ENCODE assay signal across 37 cellular contexts in genomic region chr7:41161188-41161587, GRCh38.
"Had no signal": no experiment of that assay in that cellular context is flagged by ENCODE, and none has a peak within 500 bp of the region (broad histone marks: within the 10 kb centered on the region; RNA-seq: fewer than 3 reads in every experiment).

No MANE protein-coding gene starts in this region.

- H3K27ac Mint-ChIP-seq: activated B cell treated with CpG ODN at 0.5 μM for 24 hours; activated CD4-positive, alpha-beta memory T cell treated with anti-CD3 and anti-CD28 coated beads for 36 hours; activated CD4-positive, alpha-beta T cell treated with anti-CD3 and anti-CD28 coated beads, Interleukin-2, amount 10 ng/mL, durations not matched to agents 24 days and 14 days; activated CD8-positive, alpha-beta T cell treated with anti-CD3 and anti-CD28 coated beads for 36 hours; activated naive CD4-positive, alpha-beta T cell treated with anti-CD3 and anti-CD28 coated beads, Interleukin-2, amount 10 ng/mL, durations not matched to agents 7 days and 5 days; activated naive CD4-positive, alpha-beta T cell treated with anti-CD3 and anti-CD28 coated beads, Interleukin-2, amount 50 U/mL, for 24 hours; activated naive CD8-positive, alpha-beta T cell; activated naive CD8-positive, alpha-beta T cell treated with anti-CD3 and anti-CD28 coated beads, Interleukin-2, amount 10 ng/mL, durations not matched to agents 7 days and 5 days; activated naive CD8-positive, alpha-beta T cell treated with anti-CD3 and anti-CD28 coated beads, Interleukin-2, amount 50 U/mL, for 24 hours; activated T-helper 2 cell treated with anti-CD3 and anti-CD28 coated beads, Interferon-gamma antibody, Interleukin-2, Interleukin-4, amounts not matched to agents 10 μg/mL and 5 μg/mL and 100 μg/mL, durations not matched to agents 14 hours and 24 hours and 36 hours; brain; T-helper 1 cell treated with Interleukin-12 subunit alpha and Interleukin-12 subunit beta and Interleukin-4 antibody, amounts not matched to agents 30 μg/mL and 1 μg/mL, for 36 hours; T-helper 2 cell treated with Interferon-gamma antibody and Interleukin-4, amounts not matched to agents 5 μg/mL and 100 μg/mL, for 36 hours had no signal

- H3K4me1 Mint-ChIP-seq: activated B cell treated with CpG ODN at 0.5 μM for 24 hours; activated CD4-positive, alpha-beta T cell treated with anti-CD3 and anti-CD28 coated beads, Interleukin-2, amount 10 ng/mL, durations not matched to agents 24 days and 14 days; activated naive CD4-positive, alpha-beta T cell treated with anti-CD3 and anti-CD28 coated beads, Interleukin-2, amount 10 ng/mL, durations not matched to agents 7 days and 5 days; activated naive CD4-positive, alpha-beta T cell treated with anti-CD3 and anti-CD28 coated beads, Interleukin-2, amount 50 U/mL, for 24 hours; activated naive CD8-positive, alpha-beta T cell treated with anti-CD3 and anti-CD28 coated beads, Interleukin-2, amount 10 ng/mL, durations not matched to agents 7 days and 5 days; activated naive CD8-positive, alpha-beta T cell treated with anti-CD3 and anti-CD28 coated beads, Interleukin-2, amount 50 U/mL, for 24 hours; brain; central memory CD8-positive, alpha-beta T cell had no signal

- H3K9me3 Mint-ChIP-seq: activated B cell treated with CpG ODN at 0.5 μM for 24 hours; activated CD4-positive, alpha-beta T cell treated with anti-CD3 and anti-CD28 coated beads, Interleukin-2, amount 10 ng/mL, durations not matched to agents 24 days and 14 days; activated CD8-positive, alpha-beta T cell treated with anti-CD3 and anti-CD28 coated beads for 36 hours; activated naive CD4-positive, alpha-beta T cell treated with anti-CD3 and anti-CD28 coated beads, Interleukin-2, amount 10 ng/mL, durations not matched to agents 7 days and 5 days; activated naive CD8-positive, alpha-beta T cell treated with anti-CD3 and anti-CD28 coated beads, Interleukin-2, amount 10 ng/mL, durations not matched to agents 7 days and 5 days; activated naive CD8-positive, alpha-beta T cell treated with anti-CD3 and anti-CD28 coated beads, Interleukin-2, amount 50 U/mL, for 24 hours; central memory CD8-positive, alpha-beta T cell; T-helper 1 cell treated with Interleukin-12 subunit alpha and Interleukin-12 subunit beta and Interleukin-4 antibody, amounts not matched to agents 30 μg/mL and 1 μg/mL, for 36 hours had no signal

- H3K36me3 Mint-ChIP-seq: activated CD4-positive, alpha-beta memory T cell treated with anti-CD3 and anti-CD28 coated beads for 36 hours; activated naive CD4-positive, alpha-beta T cell treated with anti-CD3 and anti-CD28 coated beads, Interleukin-2, amount 10 ng/mL, durations not matched to agents 7 days and 5 days; activated naive CD4-positive, alpha-beta T cell treated with anti-CD3 and anti-CD28 coated beads, Interleukin-2, amount 50 U/mL, for 24 hours; activated naive CD8-positive, alpha-beta T cell; activated naive CD8-positive, alpha-beta T cell treated with anti-CD3 and anti-CD28 coated beads, Interleukin-2, amount 10 ng/mL, durations not matched to agents 7 days and 5 days; brain had no signal

- ATAC-seq: activated CD8-positive, alpha-beta T cell treated with anti-CD3 and anti-CD28 coated beads for 36 hours; activated naive CD8-positive, alpha-beta T cell treated with anti-CD3 and anti-CD28 coated beads, Interleukin-2, amount 50 U/mL, for 24 hours; activated T-cell treated with anti-CD3 and anti-CD28 coated beads, Interleukin-2, amount 50 U/mL, for 4 hours had no signal

- H3K27me3 Mint-ChIP-seq: activated B cell treated with CpG ODN at 0.5 μM for 24 hours; activated CD4-positive, alpha-beta memory T cell treated with anti-CD3 and anti-CD28 coated beads for 36 hours; activated CD4-positive, alpha-beta T cell treated with anti-CD3 and anti-CD28 coated beads, Interleukin-2, amount 10 ng/mL, durations not matched to agents 24 days and 14 days; activated CD8-positive, alpha-beta T cell treated with anti-CD3 and anti-CD28 coated beads for 36 hours; activated naive CD4-positive, alpha-beta T cell treated with anti-CD3 and anti-CD28 coated beads, Interleukin-2, amount 10 ng/mL, durations not matched to agents 7 days and 5 days; activated naive CD4-positive, alpha-beta T cell treated with anti-CD3 and anti-CD28 coated beads, Interleukin-2, amount 50 U/mL, for 24 hours; activated naive CD8-positive, alpha-beta T cell; activated naive CD8-positive, alpha-beta T cell treated with anti-CD3 and anti-CD28 coated beads, Interleukin-2, amount 10 ng/mL, durations not matched to agents 7 days and 5 days; brain; central memory CD8-positive, alpha-beta T cell had no signal

- FAIRE-seq: bronchial epithelial cell, TTC549 had no signal

- H3K27ac ChIP-seq: ascending aorta, cardiac muscle cell, VCaP had no signal

- H3K27me3 ChIP-seq: ascending aorta, cardiac muscle cell had no signal

- DNase-seq: activated B cell treated with CpG ODN at 0.5 μM for 24 hours; activated CD4-positive, alpha-beta memory T cell treated with anti-CD3 and anti-CD28 coated beads for 36 hours; activated CD4-positive, alpha-beta T cell treated with anti-CD3 and anti-CD28 coated beads for 4 hours; activated CD4-positive, alpha-beta T cell treated with anti-CD3 and anti-CD28 coated beads, Interleukin-2, amount 10 ng/mL, durations not matched to agents 24 days and 14 days; activated CD4-positive, alpha-beta T cell treated with anti-CD3 and anti-CD28 coated beads, Interleukin-2, amount 50 U/mL, for 1 hour; activated CD4-positive, alpha-beta T cell treated with anti-CD3 and anti-CD28 coated beads, Interleukin-2, amount 50 U/mL, for 4 hours; activated CD4-positive, CD25-positive, alpha-beta regulatory T cell treated with anti-CD3 and anti-CD28 coated beads, Interleukin-2, amount 50 U/mL, for 72 hours; activated CD8-positive, alpha-beta memory T cell treated with anti-CD3 and anti-CD28 coated beads, Interleukin-2, amount 50 U/mL, for 4 hours; activated CD8-positive, alpha-beta T cell treated with anti-CD3 and anti-CD28 coated beads for 36 hours; activated effector memory CD4-positive, alpha-beta T cell treated with Interleukin-2 at 50 U/mL for 16 hours; activated gamma-delta T cell; activated naive CD4-positive, alpha-beta T cell treated with anti-CD3 and anti-CD28 coated beads, Interleukin-2, amount 10 ng/mL, durations not matched to agents 7 days and 5 days; activated naive CD4-positive, alpha-beta T cell treated with Interleukin-2 at 50 U/mL for 16 hours; activated naive CD8-positive, alpha-beta T cell treated with anti-CD3 and anti-CD28 coated beads, Interleukin-2, amount 10 ng/mL, durations not matched to agents 7 days and 5 days; activated naive CD8-positive, alpha-beta T cell treated with anti-CD3 and anti-CD28 coated beads, Interleukin-2, amount 50 U/mL, for 24 hours; activated T-cell treated with anti-CD3 and anti-CD28 coated beads for 4 hours; activated T-cell treated with anti-CD3 and anti-CD28 coated beads, Interleukin-2, amount 50 U/mL, for 1 hour; activated T-cell treated with anti-CD3 and anti-CD28 coated beads, Interleukin-2, amount 50 U/mL, for 4 hours; amygdala; anterior cingulate cortex; caudate nucleus; cerebellar nuclear complex; T-helper 1 cell; T-helper 2 cell; T-helper 9 cell had no signal

- H3K4me3 ChIP-seq: ascending aorta, cardiac muscle cell had no signal

- H3K4me1 ChIP-seq: ascending aorta had no signal

- H3K36me3 ChIP-seq: ascending aorta, cardiac muscle cell had no signal

- H3K4me3 Mint-ChIP-seq: activated B cell treated with CpG ODN at 0.5 μM for 24 hours; activated CD4-positive, alpha-beta memory T cell treated with anti-CD3 and anti-CD28 coated beads for 36 hours; activated CD4-positive, alpha-beta T cell treated with anti-CD3 and anti-CD28 coated beads, Interleukin-2, amount 10 ng/mL, durations not matched to agents 24 days and 14 days; activated CD8-positive, alpha-beta T cell treated with anti-CD3 and anti-CD28 coated beads for 36 hours; activated naive CD4-positive, alpha-beta T cell treated with anti-CD3 and anti-CD28 coated beads, Interleukin-2, amount 10 ng/mL, durations not matched to agents 7 days and 5 days; activated naive CD4-positive, alpha-beta T cell treated with anti-CD3 and anti-CD28 coated beads, Interleukin-2, amount 50 U/mL, for 24 hours; activated naive CD8-positive, alpha-beta T cell; activated naive CD8-positive, alpha-beta T cell treated with anti-CD3 and anti-CD28 coated beads, Interleukin-2, amount 10 ng/mL, durations not matched to agents 7 days and 5 days; activated naive CD8-positive, alpha-beta T cell treated with anti-CD3 and anti-CD28 coated beads, Interleukin-2, amount 50 U/mL, for 24 hours; activated T-cell treated with anti-CD3 and anti-CD28 coated beads, Interleukin-2, amount 50 U/mL, for 4 hours; brain; central memory CD8-positive, alpha-beta T cell; T-helper 1 cell treated with Interleukin-12 subunit alpha and Interleukin-12 subunit beta and Interleukin-4 antibody, amounts not matched to agents 30 μg/mL and 1 μg/mL, for 36 hours; T-helper 2 cell treated with Interferon-gamma antibody and Interleukin-4, amounts not matched to agents 5 μg/mL and 100 μg/mL, for 36 hours had no signal
